Comparison of ENCODE assay signal across 1 cellular context in the genomic region with DNA sequence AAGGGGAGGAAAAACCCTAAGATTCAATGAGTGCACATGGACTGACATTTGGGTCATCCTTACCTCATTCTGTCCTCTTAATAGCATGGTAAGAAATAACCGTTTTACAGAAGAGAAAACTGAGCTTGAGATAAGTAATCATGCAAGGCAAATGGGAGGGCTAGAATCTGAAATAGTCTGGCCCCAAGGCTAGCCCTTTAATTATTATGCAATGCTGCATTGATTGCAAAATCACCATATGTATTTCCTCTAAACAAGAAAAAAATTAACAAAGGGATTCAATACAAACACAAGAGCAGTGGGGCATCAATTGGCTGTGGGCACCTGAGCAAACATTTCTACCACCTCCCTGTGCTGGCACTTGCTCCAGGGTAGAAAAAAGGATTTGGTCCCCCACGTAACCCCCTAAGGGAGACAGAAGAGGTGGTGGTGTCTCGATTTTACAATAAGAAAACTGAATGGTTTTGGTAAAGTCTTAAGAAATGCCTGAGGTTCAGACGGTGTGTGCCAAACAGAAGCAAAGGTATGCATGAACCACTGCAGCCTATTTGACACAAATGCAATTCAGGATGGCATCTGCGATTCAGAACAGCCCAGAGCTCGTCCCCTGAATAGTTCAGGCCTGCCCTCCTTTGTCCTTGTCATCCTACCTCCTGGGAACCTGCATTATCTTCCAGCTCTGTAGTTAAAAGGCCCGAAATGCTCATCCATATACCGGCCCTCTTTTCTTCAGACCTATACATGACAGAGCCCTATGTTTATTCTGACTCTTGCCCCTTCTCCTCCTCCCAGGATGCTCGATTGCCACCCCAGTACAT.
TF ChIP-seq lines count a peak whose summit lies in the region.

No MANE protein-coding gene starts in this region.

TF ChIP-seq in H1, 55 proteins besides CTCF, POLR2A, EP300 and RAD21:
- peak; percentile 15; the same call in 1 of the 2 replicates for TF ChIP-seq KDM1A (IDR thresholded peaks at IDR 0.05; ENCODE audit: borderline replicate concordance, low read length)
- TF ChIP-seq RBBP5 (IDR thresholded peaks at IDR 0.05; ENCODE audit: borderline replicate concordance, low read depth, low read length) = no peak
- no peak for TF ChIP-seq SUZ12 (IDR thresholded peaks at IDR 0.05; ENCODE audit: low read length)
- TF ChIP-seq SIRT6 (IDR thresholded peaks at IDR 0.05; ENCODE audit: low read length) = no peak
- TF ChIP-seq CTBP2 (IDR thresholded peaks at IDR 0.05; ENCODE audit: borderline replicate concordance, insufficient read depth, insufficient read length, low read length) = peak; percentile 33
- peak; percentile 3; the same call in 1 of the 2 replicates for TF ChIP-seq POU5F1 (IDR thresholded peaks at IDR 0.05; ENCODE audit: low read depth, low read length)
- peak; percentile 74 for TF ChIP-seq TCF12 (IDR thresholded peaks at IDR 0.05; ENCODE audit: low read depth, low read length)
- TF ChIP-seq KDM5A (IDR thresholded peaks at IDR 0.05; ENCODE audit: low read length) = no peak
- TF ChIP-seq, protein P1, sequence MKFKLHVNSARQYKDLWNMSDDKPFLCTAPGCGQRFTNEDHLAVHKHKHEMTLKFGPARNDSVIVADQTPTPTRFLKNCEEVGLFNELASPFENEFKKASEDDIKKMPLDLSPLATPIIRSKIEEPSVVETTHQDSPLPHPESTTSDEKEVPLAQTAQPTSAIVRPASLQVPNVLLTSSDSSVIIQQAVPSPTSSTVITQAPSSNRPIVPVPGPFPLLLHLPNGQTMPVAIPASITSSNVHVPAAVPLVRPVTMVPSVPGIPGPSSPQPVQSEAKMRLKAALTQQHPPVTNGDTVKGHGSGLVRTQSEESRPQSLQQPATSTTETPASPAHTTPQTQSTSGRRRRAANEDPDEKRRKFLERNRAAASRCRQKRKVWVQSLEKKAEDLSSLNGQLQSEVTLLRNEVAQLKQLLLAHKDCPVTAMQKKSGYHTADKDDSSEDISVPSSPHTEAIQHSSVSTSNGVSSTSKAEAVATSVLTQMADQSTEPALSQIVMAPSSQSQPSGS (IDR thresholded peaks at IDR 0.05; ENCODE audit: low read length) = 0 out of 2 replicates have a peak, but pooled peaks have one; percentile 21
- TF ChIP-seq FOSL1 (IDR thresholded peaks at IDR 0.05; ENCODE audit: insufficient read depth, low read depth, low read length) = no peak
- 0 out of 2 replicates have a peak, but pooled peaks have one; percentile 12 for TF ChIP-seq TEAD4 (IDR thresholded peaks at IDR 0.05; ENCODE audit: low read depth, low read length)
- peak; percentile 29 for TF ChIP-seq ASH2L (IDR thresholded peaks at IDR 0.05; ENCODE audit: low read length)
- TF ChIP-seq CEBPB (IDR thresholded peaks at IDR 0.05; ENCODE audit: low read depth, low read length) = peak; percentile 94
